ENCODE assay signal across 1 cellular context in the genomic region with DNA sequence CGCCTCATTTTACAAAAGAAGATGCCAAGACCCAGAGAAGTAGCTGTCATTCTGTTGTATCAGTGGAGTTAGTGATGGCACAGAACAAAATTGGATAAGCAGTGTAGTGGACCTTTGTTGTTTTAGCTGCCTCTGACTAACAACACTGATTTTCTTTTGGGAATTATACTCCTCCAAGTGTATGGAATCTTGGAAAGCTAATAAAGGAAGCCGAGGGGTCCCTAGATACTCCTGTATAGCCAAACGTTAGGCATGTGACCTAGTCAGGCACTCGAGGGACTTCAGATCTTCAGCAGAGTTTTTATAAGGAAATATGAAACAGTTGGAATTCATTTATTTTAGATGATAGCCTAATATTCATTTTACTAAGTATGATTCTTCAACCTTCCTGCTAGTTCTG.
TF ChIP-seq lines count a peak whose summit lies in the region.

No MANE protein-coding gene starts in this region.

TF ChIP-seq in IMR-90, 13 proteins besides CTCF, POLR2A, EP300 and RAD21 (continued from another document):
- TF ChIP-seq CHD1 (IDR thresholded peaks at IDR 0.05; ENCODE audit: low read depth, low read length) (no peak), CEBPB (IDR thresholded peaks at IDR 0.05; ENCODE audit: low read depth, low read length) (no peak), RCOR1 (IDR thresholded peaks at IDR 0.05; ENCODE audit: insufficient replicate concordance, low read length) (no peak)
TF ChIP-seq in IMR-90: peak in this region for 0.
